15 cellular contexts compared by ENCODE assay signal in the genomic region with DNA sequence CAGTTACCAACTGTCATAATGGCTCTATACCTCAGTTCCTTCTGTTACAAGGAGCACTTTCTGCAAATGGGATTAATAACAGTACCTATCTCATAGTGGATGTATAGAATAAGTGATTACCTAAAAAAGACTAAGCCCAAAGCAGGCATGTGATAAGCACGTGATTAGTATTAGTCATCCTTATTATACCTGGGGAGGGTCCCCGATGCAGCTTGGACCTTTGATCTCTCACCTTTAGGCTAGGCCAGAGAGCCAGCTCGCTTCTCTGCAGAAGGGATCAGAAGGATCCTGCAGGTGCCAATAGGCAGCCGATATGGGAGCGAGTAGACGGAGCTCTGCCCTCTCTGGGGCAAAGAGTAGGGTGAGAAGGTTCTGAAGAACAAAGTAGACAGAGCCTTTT. TPM values are rescaled to one million over a fixed set of nuclear protein-coding genes. Genes with fewer than 3 reads are reported as not detected.
DNase-seq lines count a peak whose midpoint lies in the region; ATAC-seq and TF ChIP-seq lines count a peak whose summit lies in the region.
"Had no signal": no experiment of that assay in that cellular context is flagged by ENCODE, and none has a peak within 500 bp of the region (broad histone marks: within the 10 kb centered on the region; RNA-seq: fewer than 3 reads in every experiment).

No MANE protein-coding gene starts in this region.

- H2BK12ac ChIP-seq in mesenchymal stem cell (ENCODE audit: low read length in 2 of 2) = no peak overlapping the region

- peak overlapping the region in 2 of 11 experiments; percentile 10 to 50; a peak in 2 of 22 replicates for H3K9ac ChIP-seq in BLaER1 treated with 17β-estradiol and CSF1 and Interleukin-3, amounts not matched to agents 10 nM and 100 nM
- peak overlapping the region; percentile 100 for H3K9ac ChIP-seq in mesenchymal stem cell (ENCODE audit: low read length)

- H3K79me1 ChIP-seq in mesenchymal stem cell (replicated peaks; ENCODE audit: low read length, poor library complexity, severe bottlenecking) = peaks cover 7% of the 10 kb centered on the region

- no peak overlapping the region for H2AFZ ChIP-seq in mesenchymal stem cell (ENCODE audit: low read depth, low read length)

- intact Hi-C loops in CD4-positive, alpha-beta memory T cell (cut with micrococcal nuclease) = loop anchor here (5.0 to 10.0 kb wide), 2 partner anchors 227 to 355 kb away; a partner anchor contains a TSS
- intact Hi-C loops in activated B cell treated with CpG ODN at 0.5 μM for 24 hours (cut with micrococcal nuclease) = loop anchor here (5.0 kb wide), 1 partner anchor 208 kb away; a partner anchor contains a TSS

- no peak overlapping the region for H3K18ac ChIP-seq in mesenchymal stem cell (ENCODE audit: low read depth in 1 of 2, low read length in 2 of 2)

- ATAC-seq in activated B cell treated with CpG ODN at 0.5 μM for 24 hours (ENCODE audit: low read depth) = no peak
- ATAC-seq in HG03095 (IDR thresholded peaks at IDR 0.05; ENCODE audit: unreplicated experiment) = no peak

- H3K27ac ChIP-seq in BLaER1 treated with 17β-estradiol and CSF1 and Interleukin-3, amounts not matched to agents 10 nM and 100 nM = no peak overlapping the region; a peak in 1 of 22 replicates
- peak overlapping the region; percentile 96 for H3K27ac ChIP-seq in CD4-positive, alpha-beta memory T cell (ENCODE audit: low read depth, low read length)
- H3K27ac ChIP-seq in mesenchymal stem cell (ENCODE audit: low read length, poor library complexity, severe bottlenecking) = no peak overlapping the region
- H3K27ac ChIP-seq: epithelial cell of prostate, SK-N-MC had no signal

- H3K4me3 Mint-ChIP-seq in CD4-positive, alpha-beta memory T cell = peak overlapping the region; percentile 26 to 98 (median 94)
- H3K4me3 Mint-ChIP-seq in activated B cell treated with CpG ODN at 0.5 μM for 24 hours = peak overlapping the region; percentile 98

- H4K20me1 ChIP-seq in BLaER1 treated with 17β-estradiol and CSF1 and Interleukin-3, amounts not matched to agents 10 nM and 100 nM = peaks cover 37 to 69% (median 67%) of the 10 kb centered on the region in 11 experiments; a peak in 21 of 22 replicates

- H3K9me3 ChIP-seq in BLaER1 treated with 17β-estradiol and CSF1 and Interleukin-3, amounts not matched to agents 10 nM and 100 nM (replicated peaks in 1 of 11) = no peaks in the 10 kb centered on the region
- H3K9me3 ChIP-seq in CD4-positive, alpha-beta memory T cell (ENCODE audit: control insufficient read depth in 1 of 2, low read length in 2 of 2) = no peaks in the 10 kb centered on the region
- H3K9me3 ChIP-seq in mesenchymal stem cell (ENCODE audit: control insufficient read depth, low read length) = no peaks in the 10 kb centered on the region
- H3K9me3 ChIP-seq: ovary had no signal

- no peak overlapping the region for H2BK15ac ChIP-seq in mesenchymal stem cell (ENCODE audit: low read depth, poor library complexity, severe bottlenecking)

- H3K27ac Mint-ChIP-seq in CD4-positive, alpha-beta memory T cell = peak overlapping the region in 6 of 7 donors; percentile 29 to 99 (median 65)
- H3K27ac Mint-ChIP-seq in activated B cell treated with CpG ODN at 0.5 μM for 24 hours = peak overlapping the region; percentile 85
- H3K27ac Mint-ChIP-seq: HFFc6 had no signal

- no peaks in the 10 kb centered on the region for H3K27me3 ChIP-seq in BLaER1 treated with 17β-estradiol and CSF1 and Interleukin-3, amounts not matched to agents 10 nM and 100 nM
- H3K27me3 ChIP-seq in CD4-positive, alpha-beta memory T cell (ENCODE audit: insufficient read depth, low read length) = no peaks in the 10 kb centered on the region
- no peaks in the 10 kb centered on the region for H3K27me3 ChIP-seq in mesenchymal stem cell (ENCODE audit: control insufficient read depth in 1 of 2, insufficient read depth in 1 of 2, low read length in 2 of 2)
- H3K27me3 ChIP-seq: ovary had no signal

- peaks cover 0 to 2% of the 10 kb centered on the region in 2 donors for H3K27me3 Mint-ChIP-seq in CD4-positive, alpha-beta memory T cell
- H3K27me3 Mint-ChIP-seq in activated B cell treated with CpG ODN at 0.5 μM for 24 hours = no peaks in the 10 kb centered on the region
- H3K27me3 Mint-ChIP-seq: stimulated activated naive CD8-positive, alpha-beta T cell treated with anti-CD3 and anti-CD28 coated beads, Interleukin-15, Interleukin-2, amounts not matched to agents 100 ng/mL and 50 ng/mL, for 24 hours had no signal

- no peak overlapping the region for H4K8ac ChIP-seq in mesenchymal stem cell (ENCODE audit: low read length)

- H3K4ac ChIP-seq in mesenchymal stem cell (ENCODE audit: low read depth in 1 of 2, low read length in 2 of 2) = no peak overlapping the region

- no peak overlapping the region for H4K91ac ChIP-seq in mesenchymal stem cell (ENCODE audit: low read length)

- H2AK5ac ChIP-seq in mesenchymal stem cell (ENCODE audit: low read length, severe bottlenecking) = peak overlapping the region; percentile 20

- H3K4me1 Mint-ChIP-seq in CD4-positive, alpha-beta memory T cell = peaks cover 46 to 92% (median 58%) of the 10 kb centered on the region in 4 donors
- peaks cover 67% of the 10 kb centered on the region for H3K4me1 Mint-ChIP-seq in activated B cell treated with CpG ODN at 0.5 μM for 24 hours

- CTCF ChIA-PET in CD4-positive, alpha-beta memory T cell (lab: Charles Lee; ENCODE audit: partially characterized antibody) = interaction anchor here (1.4 to 7.2 kb wide), 6 partner anchors 11 to 118 kb away, joined by 3 to 82 read pairs (median 10); a partner anchor contains a TSS
- CTCF ChIA-PET in activated B cell treated with CpG ODN at 0.5 μM for 24 hours (lab: Charles Lee) = interaction anchor here (1.5 kb wide), 1 partner anchor 48 kb away, joined by 7 read pairs; no protein-coding TSS in a partner anchor

- 84% methylated on average over 6 of the region's 6 CpGs for WGBS in mesenchymal stem cell

- TF ChIP-seq CTCF in activated B cell treated with CpG ODN at 0.5 μM for 24 hours (IDR thresholded peaks at IDR 0.05) = no peak

- no peak overlapping the region for H3K14ac ChIP-seq in mesenchymal stem cell (ENCODE audit: low read length in 2 of 2)

- DNase-seq in CD4-positive, alpha-beta memory T cell = no peak
- no peak for DNase-seq in activated B cell treated with CpG ODN at 0.5 μM for 24 hours
- DNase-seq in mesenchymal stem cell = no peak
- DNase-seq in hypothalamus (lab: John Stamatoyannopoulos, UW) = no peak
- DNase-seq in NK-92 (lab: John Stamatoyannopoulos, UW; ENCODE audit: unreplicated experiment) = no peak
- DNase-seq: HFFc6, NCI-H1105 treated with DMSO at 0.1 percent for 48 hours, NCI-H2171 treated with DMSO at 0.1 percent for 48 hours, ovary had no signal

- H3K4me2 ChIP-seq in BLaER1 treated with 17β-estradiol and CSF1 and Interleukin-3, amounts not matched to agents 10 nM and 100 nM = peak overlapping the region; percentile 86 to 99 (median 98); a peak in 21 of 22 replicates
- no peak overlapping the region for H3K4me2 ChIP-seq in mesenchymal stem cell (ENCODE audit: low read length, poor library complexity, severe bottlenecking)
- H3K4me2 ChIP-seq: smooth muscle cell had no signal

- H2BK120ac ChIP-seq in mesenchymal stem cell (ENCODE audit: low read depth, low read length) = no peak overlapping the region

- peaks cover 59 to 71% (median 69%) of the 10 kb centered on the region in 10 experiments for H3K4me1 ChIP-seq in BLaER1 treated with 17β-estradiol and CSF1 and Interleukin-3, amounts not matched to agents 10 nM and 100 nM
- peaks cover 69% of the 10 kb centered on the region for H3K4me1 ChIP-seq in CD4-positive, alpha-beta memory T cell (ENCODE audit: insufficient read depth, low read length)
- peaks cover 31% of the 10 kb centered on the region for H3K4me1 ChIP-seq in mesenchymal stem cell (ENCODE audit: control insufficient read depth, insufficient read depth, low read depth, low read length)

- 0 out of 22 replicates have a peak, but pooled peaks cover 0 to 5% (median 0%) of the 10 kb centered on the region in 11 experiments for H3K36me3 ChIP-seq in BLaER1 treated with 17β-estradiol and CSF1 and Interleukin-3, amounts not matched to agents 10 nM and 100 nM
- H3K36me3 ChIP-seq in CD4-positive, alpha-beta memory T cell (ENCODE audit: insufficient read depth, low read length) = no peaks in the 10 kb centered on the region
- H3K36me3 ChIP-seq in mesenchymal stem cell (ENCODE audit: control insufficient read depth in 1 of 2, insufficient read depth in 2 of 2, low read depth in 1 of 2, low read length in 2 of 2) = peaks cover 7 to 15% of the 10 kb centered on the region in 2 experiments
- H3K36me3 ChIP-seq: ovary had no signal

- peaks cover 5 to 49% of the 10 kb centered on the region in 2 donors for H3K36me3 Mint-ChIP-seq in CD4-positive, alpha-beta memory T cell
- H3K36me3 Mint-ChIP-seq in activated B cell treated with CpG ODN at 0.5 μM for 24 hours (ENCODE audit: low read depth) = peaks cover 41% of the 10 kb centered on the region

- H3K9me3 Mint-ChIP-seq in CD4-positive, alpha-beta memory T cell = no peaks in the 10 kb centered on the region
- no peaks in the 10 kb centered on the region for H3K9me3 Mint-ChIP-seq in activated B cell treated with CpG ODN at 0.5 μM for 24 hours
- H3K9me3 Mint-ChIP-seq: HFFc6; stimulated activated naive CD8-positive, alpha-beta T cell treated with anti-CD3 and anti-CD28 coated beads, Interleukin-15, Interleukin-2, amounts not matched to agents 100 ng/mL and 50 ng/mL, for 24 hours had no signal

- H2BK5ac ChIP-seq in mesenchymal stem cell (ENCODE audit: low read depth, low read length, poor library complexity, severe bottlenecking) = no peak overlapping the region

- no peak overlapping the region for H3K23ac ChIP-seq in mesenchymal stem cell (ENCODE audit: low read length in 2 of 2)

- no peak overlapping the region for H3K4me3 ChIP-seq in BLaER1 treated with 17β-estradiol and CSF1 and Interleukin-3, amounts not matched to agents 10 nM and 100 nM
- no peak overlapping the region for H3K4me3 ChIP-seq in CD4-positive, alpha-beta memory T cell (ENCODE audit: low read length in 2 of 2)
- no peak overlapping the region for H3K4me3 ChIP-seq in mesenchymal stem cell (ENCODE audit: insufficient read depth in 1 of 2, low read depth in 1 of 2, low read length in 2 of 2)
- H3K4me3 ChIP-seq: ovary, SK-N-MC, smooth muscle cell had no signal

- POLR2A ChIA-PET in CD4-positive, alpha-beta memory T cell (lab: Charles Lee; ENCODE audit: partially characterized antibody) = interaction anchor here (0.8 to 8.2 kb wide), 5 partner anchors 14 to 160 kb away, joined by 3 to 159 read pairs (median 81); a partner anchor contains a TSS
- POLR2A ChIA-PET in activated B cell treated with CpG ODN at 0.5 μM for 24 hours (lab: Charles Lee) = interaction anchor here (0.7 to 16.8 kb wide), 3 partner anchors 17 to 1332 kb away, joined by 3 to 763 read pairs (median 3); no protein-coding TSS in a partner anchor

RNA-seq across cellular contexts. Expression of a gene that starts 4.0 kb away (rescaled TPM):
- 100 to 1,000 TPM; 265 to 276 TPM for total RNA-seq in CD4-positive, alpha-beta memory T cell
- 10 to 100 TPM in 1 of 2 donors, 1 to 10 TPM in 1; 9.1 to 42.6 TPM for polyA plus RNA-seq in CD4-positive, alpha-beta memory T cell
- total RNA-seq in activated B cell treated with CpG ODN at 0.5 μM for 24 hours = 218 and 225 TPM in 2 replicates
- 19.8 TPM for polyA plus RNA-seq in mesenchymal stem cell (2013, experiment 1 of 2)
- 17.8 TPM for polyA plus RNA-seq in mesenchymal stem cell (2013, experiment 2 of 2)
